ENCODE assay signal across 30 cellular contexts in the genomic region with DNA sequence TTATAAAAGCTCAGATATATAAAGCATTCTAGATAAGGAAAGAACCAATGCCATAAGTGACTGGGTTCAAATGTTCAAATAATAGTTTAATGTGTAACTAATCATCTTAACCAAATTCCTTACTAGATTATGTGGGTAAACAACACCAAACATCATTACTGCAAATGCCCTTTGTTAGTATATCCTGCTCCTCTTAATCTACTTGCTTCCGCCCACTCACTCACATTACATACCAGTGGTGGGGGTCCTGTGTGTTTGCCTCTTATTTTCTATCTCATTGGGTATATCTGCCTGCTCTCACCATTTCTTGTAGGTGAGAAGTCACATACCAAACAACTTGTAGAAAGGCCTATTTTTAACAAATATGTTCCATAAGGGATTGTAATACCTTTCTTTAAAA.
"Had no signal": no experiment of that assay in that cellular context is flagged by ENCODE, and none has a peak within 500 bp of the region (broad histone marks: within the 10 kb centered on the region; RNA-seq: fewer than 3 reads in every experiment).

No MANE protein-coding gene starts in this region.

- H3K36me3 Mint-ChIP-seq: activated naive CD8-positive, alpha-beta T cell had no signal

- H3K4me3 Mint-ChIP-seq: activated B cell treated with CpG ODN at 0.5 μM for 24 hours; activated CD8-positive, alpha-beta T cell treated with anti-CD3 and anti-CD28 coated beads for 36 hours; activated naive CD8-positive, alpha-beta T cell; activated T-cell treated with anti-CD3 and anti-CD28 coated beads, Interleukin-2, amount 50 U/mL, for 4 hours; activated T-helper 17 cell treated with anti-CD3 and anti-CD28 coated beads, Interleukin-2, amount 50 U/mL, for 72 hours; central memory CD8-positive, alpha-beta T cell; dendritic cell treated with granulocyte-macrophage colony-stimulating factor and Interleukin-4, amounts not matched to agents 40 ng/mL and 50 ng/mL, for 4 days; T-helper 1 cell treated with Interleukin-12 subunit alpha and Interleukin-12 subunit beta and Interleukin-4 antibody, amounts not matched to agents 30 μg/mL and 1 μg/mL, for 36 hours had no signal

- H3K27me3 ChIP-seq: brain microvascular endothelial cell, dorsolateral prefrontal cortex, esophagus muscularis mucosa, foreskin keratinocyte, gastroesophageal sphincter, heart right ventricle had no signal

- H3K4me1 Mint-ChIP-seq: activated B cell treated with CpG ODN at 0.5 μM for 24 hours; activated T-helper 17 cell treated with anti-CD3 and anti-CD28 coated beads, Interleukin-2, amount 50 U/mL, for 72 hours; central memory CD8-positive, alpha-beta T cell had no signal

- H3K27ac Mint-ChIP-seq: activated B cell treated with CpG ODN at 0.5 μM for 24 hours; activated CD8-positive, alpha-beta T cell treated with anti-CD3 and anti-CD28 coated beads for 36 hours; activated naive CD8-positive, alpha-beta T cell; activated T-helper 17 cell treated with anti-CD3 and anti-CD28 coated beads, Interleukin-2, amount 50 U/mL, for 72 hours; dendritic cell treated with granulocyte-macrophage colony-stimulating factor and Interleukin-4, amounts not matched to agents 40 ng/mL and 50 ng/mL, for 4 days; T-helper 1 cell treated with Interleukin-12 subunit alpha and Interleukin-12 subunit beta and Interleukin-4 antibody, amounts not matched to agents 30 μg/mL and 1 μg/mL, for 36 hours had no signal

- H3K4me1 ChIP-seq: esophagus muscularis mucosa, foreskin keratinocyte, gastroesophageal sphincter, heart right ventricle had no signal

- ATAC-seq: activated CD4-positive, CD25-positive, alpha-beta regulatory T cell treated with anti-CD3 and anti-CD28 coated beads, Interleukin-2, amount 50 U/mL, for 24 hours; activated CD8-positive, alpha-beta T cell treated with anti-CD3 and anti-CD28 coated beads for 36 hours; activated T-cell treated with anti-CD3 and anti-CD28 coated beads, Interleukin-2, amount 50 U/mL, for 4 hours; activated T-helper 17 cell treated with anti-CD3 and anti-CD28 coated beads, Interleukin-2, amount 50 U/mL, for 72 hours; foreskin keratinocyte; gastroesophageal sphincter; heart right ventricle had no signal

- H3K9me3 Mint-ChIP-seq: activated B cell treated with CpG ODN at 0.5 μM for 24 hours; activated CD8-positive, alpha-beta T cell treated with anti-CD3 and anti-CD28 coated beads for 36 hours; activated T-cell treated with anti-CD3 and anti-CD28 coated beads, Interleukin-2, amount 50 U/mL, for 4 hours; activated T-helper 17 cell treated with anti-CD3 and anti-CD28 coated beads, Interleukin-2, amount 50 U/mL, for 72 hours; dendritic cell treated with granulocyte-macrophage colony-stimulating factor and Interleukin-4, amounts not matched to agents 40 ng/mL and 50 ng/mL, for 4 days; T-helper 1 cell treated with Interleukin-12 subunit alpha and Interleukin-12 subunit beta and Interleukin-4 antibody, amounts not matched to agents 30 μg/mL and 1 μg/mL, for 36 hours had no signal

- DNase-seq: activated B cell treated with CpG ODN at 0.5 μM for 24 hours; activated CD4-positive, alpha-beta T cell treated with anti-CD3 and anti-CD28 coated beads for 48 hours; activated CD4-positive, alpha-beta T cell treated with anti-CD3 and anti-CD28 coated beads, Interleukin-2, amount 50 U/mL, for 1 hour; activated CD4-positive, alpha-beta T cell treated with anti-CD3 and anti-CD28 coated beads, Interleukin-2, amount 50 U/mL, for 48 hours; activated CD8-positive, alpha-beta memory T cell treated with anti-CD3 and anti-CD28 coated beads for 24 hours; activated CD8-positive, alpha-beta T cell treated with anti-CD3 and anti-CD28 coated beads for 36 hours; activated effector memory CD4-positive, alpha-beta T cell treated with Interleukin-2 at 50 U/mL for 16 hours; activated gamma-delta T cell treated with Interleukin-2 at 50 U/mL for 16 hours; activated naive CD4-positive, alpha-beta T cell treated with anti-CD3 and anti-CD28 coated beads, Interleukin-2, amount 50 U/mL, for 16 hours; activated naive CD4-positive, alpha-beta T cell treated with Interleukin-2 at 50 U/mL for 16 hours; activated T-cell treated with anti-CD3 and anti-CD28 coated beads, Interleukin-2, amount 50 U/mL, for 4 hours; amniotic stem cell; anterior cingulate cortex; brain microvascular endothelial cell; dorsolateral prefrontal cortex; effector memory CD4-positive, alpha-beta T cell; erythroblast; foreskin keratinocyte; heart right ventricle; T1000; WERI-Rb-1 had no signal

- H3K4me3 ChIP-seq: coronary artery, dorsolateral prefrontal cortex, esophagus muscularis mucosa, gastroesophageal sphincter, heart right ventricle had no signal

- H3K36me3 ChIP-seq: brain microvascular endothelial cell, esophagus muscularis mucosa, gastroesophageal sphincter, heart right ventricle, WERI-Rb-1 had no signal

- H3K27me3 Mint-ChIP-seq: activated CD8-positive, alpha-beta T cell treated with anti-CD3 and anti-CD28 coated beads for 36 hours; central memory CD8-positive, alpha-beta T cell; dendritic cell treated with granulocyte-macrophage colony-stimulating factor and Interleukin-4, amounts not matched to agents 40 ng/mL and 50 ng/mL, for 4 days had no signal

- H3K27ac ChIP-seq: brain microvascular endothelial cell, coronary artery, dorsolateral prefrontal cortex, esophagus muscularis mucosa, foreskin keratinocyte, gastroesophageal sphincter, heart right ventricle, WERI-Rb-1 had no signal

- H3K9me3 ChIP-seq: esophagus muscularis mucosa, gastroesophageal sphincter, heart right ventricle had no signal
